3 cellular contexts compared by ENCODE assay signal in genomic region chr11:102647430-102647829, GRCh38.
TF ChIP-seq lines count a peak whose summit lies in the region.

No MANE protein-coding gene starts in this region.

TF ChIP-seq in SK-N-SH, 30 proteins besides CTCF, POLR2A, EP300 and RAD21 (continued from another document):
- no peak for TF ChIP-seq YY1 (IDR thresholded peaks at IDR 0.05; ENCODE audit: low read depth)
TF ChIP-seq in SK-N-SH: peak in this region for 1.

TF ChIP-seq in SK-N-SH treated with all-trans-retinoic acid at 6 μM for 48 hours, 23 proteins besides CTCF, POLR2A, EP300 and RAD21 (continued from another document):
- TF ChIP-seq ZNF565 (CRISPR knock-in tag; conservative IDR thresholded peaks at IDR 0.05; ENCODE audit: low read depth) (no peak), ZNF70 (CRISPR knock-in tag; IDR thresholded peaks at IDR 0.05) (no peak), CSRNP3 (CRISPR knock-in tag; IDR thresholded peaks at IDR 0.05) (no peak), BACH2 (CRISPR knock-in tag; IDR thresholded peaks at IDR 0.05; ENCODE audit: borderline replicate concordance) (no peak), CSDC2 (CRISPR knock-in tag; IDR thresholded peaks at IDR 0.05) (no peak), ISL1 (CRISPR knock-in tag; IDR thresholded peaks at IDR 0.05) (no peak), ZC3H10 (CRISPR knock-in tag; IDR thresholded peaks at IDR 0.05) (no peak), RARB (CRISPR knock-in tag; IDR thresholded peaks at IDR 0.05) (no peak), ARNTL (CRISPR knock-in tag; IDR thresholded peaks at IDR 0.05; ENCODE audit: borderline replicate concordance, low read depth) (no peak), TCF4 (CRISPR knock-in tag; IDR thresholded peaks at IDR 0.05; ENCODE audit: borderline replicate concordance) (no peak), POU6F1 (CRISPR knock-in tag; IDR thresholded peaks at IDR 0.05; ENCODE audit: borderline replicate concordance, low read depth) (no peak), ZNF8 (CRISPR knock-in tag; IDR thresholded peaks at IDR 0.05) (no peak), ESRRG (CRISPR knock-in tag; IDR thresholded peaks at IDR 0.05) (no peak), ZFP3 (CRISPR knock-in tag; IDR thresholded peaks at IDR 0.05) (no peak), ZFP30 (CRISPR knock-in tag; IDR thresholded peaks at IDR 0.05) (no peak)
- TF ChIP-seq, protein P1, sequence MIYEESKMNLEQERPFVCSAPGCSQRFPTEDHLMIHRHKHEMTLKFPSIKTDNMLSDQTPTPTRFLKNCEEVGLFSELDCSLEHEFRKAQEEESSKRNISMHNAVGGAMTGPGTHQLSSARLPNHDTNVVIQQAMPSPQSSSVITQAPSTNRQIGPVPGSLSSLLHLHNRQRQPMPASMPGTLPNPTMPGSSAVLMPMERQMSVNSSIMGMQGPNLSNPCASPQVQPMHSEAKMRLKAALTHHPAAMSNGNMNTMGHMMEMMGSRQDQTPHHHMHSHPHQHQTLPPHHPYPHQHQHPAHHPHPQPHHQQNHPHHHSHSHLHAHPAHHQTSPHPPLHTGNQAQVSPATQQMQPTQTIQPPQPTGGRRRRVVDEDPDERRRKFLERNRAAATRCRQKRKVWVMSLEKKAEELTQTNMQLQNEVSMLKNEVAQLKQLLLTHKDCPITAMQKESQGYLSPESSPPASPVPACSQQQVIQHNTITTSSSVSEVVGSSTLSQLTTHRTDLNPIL (CRISPR knock-in tag; IDR thresholded peaks at IDR 0.05; ENCODE audit: low read depth) = no peak
- TF ChIP-seq, protein P2, sequence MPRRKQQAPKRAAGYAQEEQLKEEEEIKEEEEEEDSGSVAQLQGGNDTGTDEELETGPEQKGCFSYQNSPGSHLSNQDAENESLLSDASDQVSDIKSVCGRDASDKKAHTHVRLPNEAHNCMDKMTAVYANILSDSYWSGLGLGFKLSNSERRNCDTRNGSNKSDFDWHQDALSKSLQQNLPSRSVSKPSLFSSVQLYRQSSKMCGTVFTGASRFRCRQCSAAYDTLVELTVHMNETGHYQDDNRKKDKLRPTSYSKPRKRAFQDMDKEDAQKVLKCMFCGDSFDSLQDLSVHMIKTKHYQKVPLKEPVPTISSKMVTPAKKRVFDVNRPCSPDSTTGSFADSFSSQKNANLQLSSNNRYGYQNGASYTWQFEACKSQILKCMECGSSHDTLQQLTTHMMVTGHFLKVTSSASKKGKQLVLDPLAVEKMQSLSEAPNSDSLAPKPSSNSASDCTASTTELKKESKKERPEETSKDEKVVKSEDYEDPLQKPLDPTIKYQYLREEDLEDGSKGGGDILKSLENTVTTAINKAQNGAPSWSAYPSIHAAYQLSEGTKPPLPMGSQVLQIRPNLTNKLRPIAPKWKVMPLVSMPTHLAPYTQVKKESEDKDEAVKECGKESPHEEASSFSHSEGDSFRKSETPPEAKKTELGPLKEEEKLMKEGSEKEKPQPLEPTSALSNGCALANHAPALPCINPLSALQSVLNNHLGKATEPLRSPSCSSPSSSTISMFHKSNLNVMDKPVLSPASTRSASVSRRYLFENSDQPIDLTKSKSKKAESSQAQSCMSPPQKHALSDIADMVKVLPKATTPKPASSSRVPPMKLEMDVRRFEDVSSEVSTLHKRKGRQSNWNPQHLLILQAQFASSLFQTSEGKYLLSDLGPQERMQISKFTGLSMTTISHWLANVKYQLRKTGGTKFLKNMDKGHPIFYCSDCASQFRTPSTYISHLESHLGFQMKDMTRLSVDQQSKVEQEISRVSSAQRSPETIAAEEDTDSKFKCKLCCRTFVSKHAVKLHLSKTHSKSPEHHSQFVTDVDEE (CRISPR knock-in tag; IDR thresholded peaks at IDR 0.05) = no peak
- TF ChIP-seq, protein P3, sequence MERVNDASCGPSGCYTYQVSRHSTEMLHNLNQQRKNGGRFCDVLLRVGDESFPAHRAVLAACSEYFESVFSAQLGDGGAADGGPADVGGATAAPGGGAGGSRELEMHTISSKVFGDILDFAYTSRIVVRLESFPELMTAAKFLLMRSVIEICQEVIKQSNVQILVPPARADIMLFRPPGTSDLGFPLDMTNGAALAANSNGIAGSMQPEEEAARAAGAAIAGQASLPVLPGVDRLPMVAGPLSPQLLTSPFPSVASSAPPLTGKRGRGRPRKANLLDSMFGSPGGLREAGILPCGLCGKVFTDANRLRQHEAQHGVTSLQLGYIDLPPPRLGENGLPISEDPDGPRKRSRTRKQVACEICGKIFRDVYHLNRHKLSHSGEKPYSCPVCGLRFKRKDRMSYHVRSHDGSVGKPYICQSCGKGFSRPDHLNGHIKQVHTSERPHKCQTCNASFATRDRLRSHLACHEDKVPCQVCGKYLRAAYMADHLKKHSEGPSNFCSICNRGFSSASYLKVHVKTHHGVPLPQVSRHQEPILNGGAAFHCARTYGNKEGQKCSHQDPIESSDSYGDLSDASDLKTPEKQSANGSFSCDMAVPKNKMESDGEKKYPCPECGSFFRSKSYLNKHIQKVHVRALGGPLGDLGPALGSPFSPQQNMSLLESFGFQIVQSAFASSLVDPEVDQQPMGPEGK (CRISPR knock-in tag; IDR thresholded peaks at IDR 0.05; ENCODE audit: borderline replicate concordance) = no peak

TF ChIP-seq in GM12878, 131 proteins besides CTCF, POLR2A, EP300 and RAD21 (continued from another document):
- TF ChIP-seq PML (IDR thresholded peaks at IDR 0.05; ENCODE audit: low read length) = no peak
- no peak for TF ChIP-seq SIN3A (IDR thresholded peaks at IDR 0.05; ENCODE audit: low read depth, low read length)
- no peak for TF ChIP-seq SKIL (IDR thresholded peaks at IDR 0.05; ENCODE audit: low read depth, poor library complexity, severe bottlenecking)
- TF ChIP-seq SREBF2 (IDR thresholded peaks at IDR 0.05; ENCODE audit: low read length) = no peak
- TF ChIP-seq MEF2B (IDR thresholded peaks at IDR 0.05; ENCODE audit: partially characterized antibody, poor library complexity, severe bottlenecking) = no peak
- no peak for TF ChIP-seq CREM (IDR thresholded peaks at IDR 0.05; ENCODE audit: low read depth)
- no peak for TF ChIP-seq STAT1 (conservative IDR thresholded peaks at IDR 0.05)
- TF ChIP-seq IKZF1 (conservative IDR thresholded peaks at IDR 0.05) = no peak
- TF ChIP-seq GATAD2B (conservative IDR thresholded peaks at IDR 0.05; ENCODE audit: low read depth) = no peak
- no peak for TF ChIP-seq ZNF217 (IDR thresholded peaks at IDR 0.05)
- TF ChIP-seq ZNF24 (IDR thresholded peaks at IDR 0.05) = no peak
- no peak for TF ChIP-seq YBX1 (IDR thresholded peaks at IDR 0.05)
- TF ChIP-seq NFIC (IDR thresholded peaks at IDR 0.05; ENCODE audit: low read depth, low read length) = no peak
- no peak for TF ChIP-seq GABPA (IDR thresholded peaks at IDR 0.05; ENCODE audit: low read depth)
- TF ChIP-seq, protein P4, sequence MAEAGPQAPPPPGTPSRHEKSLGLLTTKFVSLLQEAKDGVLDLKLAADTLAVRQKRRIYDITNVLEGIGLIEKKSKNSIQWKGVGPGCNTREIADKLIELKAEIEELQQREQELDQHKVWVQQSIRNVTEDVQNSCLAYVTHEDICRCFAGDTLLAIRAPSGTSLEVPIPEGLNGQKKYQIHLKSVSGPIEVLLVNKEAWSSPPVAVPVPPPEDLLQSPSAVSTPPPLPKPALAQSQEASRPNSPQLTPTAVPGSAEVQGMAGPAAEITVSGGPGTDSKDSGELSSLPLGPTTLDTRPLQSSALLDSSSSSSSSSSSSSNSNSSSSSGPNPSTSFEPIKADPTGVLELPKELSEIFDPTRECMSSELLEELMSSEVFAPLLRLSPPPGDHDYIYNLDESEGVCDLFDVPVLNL (IDR thresholded peaks at IDR 0.05; ENCODE audit: low read depth, low read length) = no peak
- TF ChIP-seq NBN (IDR thresholded peaks at IDR 0.05) = no peak
